ENCODE assay signal across 1 cellular context in genomic region chr16:88618956-88619667, GRCh38.
TF ChIP-seq lines count a peak whose summit lies in the region.

No MANE protein-coding gene starts in this region.

TF ChIP-seq in liver, 16 proteins besides CTCF, POLR2A, EP300 and RAD21 (continued from another document):
- TF ChIP-seq, protein P1, sequence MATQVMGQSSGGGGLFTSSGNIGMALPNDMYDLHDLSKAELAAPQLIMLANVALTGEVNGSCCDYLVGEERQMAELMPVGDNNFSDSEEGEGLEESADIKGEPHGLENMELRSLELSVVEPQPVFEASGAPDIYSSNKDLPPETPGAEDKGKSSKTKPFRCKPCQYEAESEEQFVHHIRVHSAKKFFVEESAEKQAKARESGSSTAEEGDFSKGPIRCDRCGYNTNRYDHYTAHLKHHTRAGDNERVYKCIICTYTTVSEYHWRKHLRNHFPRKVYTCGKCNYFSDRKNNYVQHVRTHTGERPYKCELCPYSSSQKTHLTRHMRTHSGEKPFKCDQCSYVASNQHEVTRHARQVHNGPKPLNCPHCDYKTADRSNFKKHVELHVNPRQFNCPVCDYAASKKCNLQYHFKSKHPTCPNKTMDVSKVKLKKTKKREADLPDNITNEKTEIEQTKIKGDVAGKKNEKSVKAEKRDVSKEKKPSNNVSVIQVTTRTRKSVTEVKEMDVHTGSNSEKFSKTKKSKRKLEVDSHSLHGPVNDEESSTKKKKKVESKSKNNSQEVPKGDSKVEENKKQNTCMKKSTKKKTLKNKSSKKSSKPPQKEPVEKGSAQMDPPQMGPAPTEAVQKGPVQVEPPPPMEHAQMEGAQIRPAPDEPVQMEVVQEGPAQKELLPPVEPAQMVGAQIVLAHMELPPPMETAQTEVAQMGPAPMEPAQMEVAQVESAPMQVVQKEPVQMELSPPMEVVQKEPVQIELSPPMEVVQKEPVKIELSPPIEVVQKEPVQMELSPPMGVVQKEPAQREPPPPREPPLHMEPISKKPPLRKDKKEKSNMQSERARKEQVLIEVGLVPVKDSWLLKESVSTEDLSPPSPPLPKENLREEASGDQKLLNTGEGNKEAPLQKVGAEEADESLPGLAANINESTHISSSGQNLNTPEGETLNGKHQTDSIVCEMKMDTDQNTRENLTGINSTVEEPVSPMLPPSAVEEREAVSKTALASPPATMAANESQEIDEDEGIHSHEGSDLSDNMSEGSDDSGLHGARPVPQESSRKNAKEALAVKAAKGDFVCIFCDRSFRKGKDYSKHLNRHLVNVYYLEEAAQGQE (IDR thresholded peaks at IDR 0.05): no peak
- TF ChIP-seq ATF3 (IDR thresholded peaks at IDR 0.05) (no peak), FOXA1 (IDR thresholded peaks at IDR 0.05) (no peak), HNF4A (conservative IDR thresholded peaks at IDR 0.05) (no peak), RXRA (IDR thresholded peaks at IDR 0.05) (no peak), TAF1 (conservative IDR thresholded peaks at IDR 0.05) (no peak), GABPA (IDR thresholded peaks at IDR 0.05 in 1 of 2, conservative IDR thresholded peaks at IDR 0.05 in 1 of 2) (no peak), YY1 (IDR thresholded peaks at IDR 0.05) (no peak), JUND (IDR thresholded peaks at IDR 0.05) (no peak), FOXA2 (IDR thresholded peaks at IDR 0.05) (no peak), NR2F2 (IDR thresholded peaks at IDR 0.05) (no peak), EGR1 (IDR thresholded peaks at IDR 0.05; ENCODE audit: low read depth in 2 of 2) (no peak)
- TF ChIP-seq, protein P2, sequence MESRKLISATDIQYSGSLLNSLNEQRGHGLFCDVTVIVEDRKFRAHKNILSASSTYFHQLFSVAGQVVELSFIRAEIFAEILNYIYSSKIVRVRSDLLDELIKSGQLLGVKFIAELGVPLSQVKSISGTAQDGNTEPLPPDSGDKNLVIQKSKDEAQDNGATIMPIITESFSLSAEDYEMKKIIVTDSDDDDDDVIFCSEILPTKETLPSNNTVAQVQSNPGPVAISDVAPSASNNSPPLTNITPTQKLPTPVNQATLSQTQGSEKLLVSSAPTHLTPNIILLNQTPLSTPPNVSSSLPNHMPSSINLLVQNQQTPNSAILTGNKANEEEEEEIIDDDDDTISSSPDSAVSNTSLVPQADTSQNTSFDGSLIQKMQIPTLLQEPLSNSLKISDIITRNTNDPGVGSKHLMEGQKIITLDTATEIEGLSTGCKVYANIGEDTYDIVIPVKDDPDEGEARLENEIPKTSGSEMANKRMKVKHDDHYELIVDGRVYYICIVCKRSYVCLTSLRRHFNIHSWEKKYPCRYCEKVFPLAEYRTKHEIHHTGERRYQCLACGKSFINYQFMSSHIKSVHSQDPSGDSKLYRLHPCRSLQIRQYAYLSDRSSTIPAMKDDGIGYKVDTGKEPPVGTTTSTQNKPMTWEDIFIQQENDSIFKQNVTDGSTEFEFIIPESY (IDR thresholded peaks at IDR 0.05): no peak
